ENCODE assay signal across 8 cellular contexts in the genomic region with DNA sequence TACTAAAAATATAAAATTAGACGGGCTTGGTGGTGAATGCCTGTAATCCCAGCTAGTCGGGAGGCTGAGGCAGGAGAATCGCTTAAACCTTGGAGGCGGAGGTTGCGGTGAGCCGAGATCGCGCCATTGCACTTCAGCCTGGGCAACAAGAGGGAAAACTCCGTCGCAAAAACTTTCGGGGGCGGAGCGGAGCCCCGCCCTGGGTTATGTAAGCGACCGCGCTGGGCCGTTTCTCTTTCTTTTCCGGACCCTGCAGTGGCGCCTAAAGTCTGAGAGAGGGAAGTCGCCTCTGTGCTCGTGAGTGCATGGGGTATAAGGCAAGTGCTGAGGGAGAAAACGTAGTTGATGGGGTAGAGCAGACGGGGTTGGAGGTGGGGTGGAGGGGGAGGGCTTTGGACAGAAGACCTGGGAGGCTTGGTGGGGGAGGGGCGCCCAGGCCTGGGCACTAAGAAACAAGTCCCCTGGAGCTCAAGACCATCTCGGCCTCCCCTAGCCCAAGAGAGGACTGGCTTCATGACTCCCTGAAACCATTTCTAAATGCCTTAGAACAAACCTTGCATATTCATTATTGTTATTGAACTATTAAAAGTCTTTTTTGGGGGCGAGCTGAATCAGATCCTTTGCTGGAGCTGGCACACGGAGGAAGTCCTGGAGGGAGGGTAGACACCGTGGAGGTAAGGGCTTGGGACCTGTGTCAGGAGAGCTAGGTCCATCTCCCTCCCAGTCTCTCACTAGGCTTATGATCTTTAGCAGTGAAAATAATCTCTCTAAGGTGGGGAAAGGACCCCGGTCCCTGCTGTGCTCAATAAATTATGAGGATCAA. TPM values are rescaled to one million over a fixed set of nuclear protein-coding genes. Genes with fewer than 3 reads are reported as not detected.
A peak's percentile ranks its signal among the peaks of the same experiment; 100 is the strongest.
DNase-seq lines count a peak whose midpoint lies in the region; ATAC-seq and TF ChIP-seq lines count a peak whose summit lies in the region.

No MANE protein-coding gene starts in this region.

- peaks cover 59% of the 10 kb centered on the region for H3K79me2 ChIP-seq in DND-41 (ENCODE audit: insufficient read depth, low read length)

- H4K20me1 ChIP-seq in DND-41 (ENCODE audit: insufficient read depth, low read length): peaks cover 37% of the 10 kb centered on the region

- WGBS in sigmoid colon, 2 donors: 1 to 3% methylated on average over 30 of the region's 30 CpGs

- peaks cover 2% of the 10 kb centered on the region; the same call in 1 of the 2 replicates for H3K36me3 ChIP-seq in DND-41 (ENCODE audit: insufficient read depth, low read length)
- H3K36me3 ChIP-seq in sigmoid colon: no peaks in the 10 kb centered on the region

- ATAC-seq in DND-41 (ENCODE audit: insufficient read depth, low read depth) (peak; percentile 60), HG02973 (IDR thresholded peaks at IDR 0.05; ENCODE audit: unreplicated experiment) (peak; percentile 39)

- peak overlapping the region; percentile 85 for H2AFZ ChIP-seq in DND-41 (ENCODE audit: low read depth, low read length)

- H3K4me1 ChIP-seq in DND-41 (ENCODE audit: insufficient read depth, low read length): peaks cover 67% of the 10 kb centered on the region
- H3K4me1 ChIP-seq in sigmoid colon: peaks cover 0 to 62% (median 47%) of the 10 kb centered on the region in 4 donors

- intact Hi-C loops in sigmoid colon (cut with DNase I): loop anchor here (5.0 kb wide), 1 partner anchor 147 kb away; the partner anchor contains the start of genes ATP6V1G2 and NFKBIL1

- H3K27ac ChIP-seq in DND-41 (ENCODE audit: low read length) (peak overlapping the region; percentile 90), sigmoid colon (peak overlapping the region; percentile 97 to 100 (median 98))

- DNase-seq in DND-41: peak; percentile 85
- peak; percentile 41 for DNase-seq in SW480 (ENCODE audit: low spot score)
- peak; percentile 37 for DNase-seq in amniotic epithelial cell (ENCODE audit: low read depth)
- peak; percentile 35 for DNase-seq in hepatic stellate cell (ENCODE audit: low spot score)
- peak; percentile 91 for DNase-seq in sigmoid colon
- no peak for DNase-seq in NCI-H128 (lab: John Stamatoyannopoulos, UW; ENCODE audit: unreplicated experiment)
- DNase-seq in NCI-H1694 treated with DMSO at 0.1 percent for 48 hours (lab: John Stamatoyannopoulos, UW): no peak

- peak overlapping the region; percentile 56 to 79 for H3K4me3 ChIP-seq in DND-41 (ENCODE audit: low read depth in 1 of 2, low read length in 2 of 2)
- H3K4me3 ChIP-seq in sigmoid colon: peak overlapping the region; percentile 67 to 84 (median 74)

- H3K9ac ChIP-seq in DND-41 (ENCODE audit: low read depth, low read length): peak overlapping the region; percentile 85

- peak overlapping the region; percentile 79 for H3K4me2 ChIP-seq in DND-41 (ENCODE audit: insufficient read depth, low read length)

- H3K27me3 ChIP-seq in DND-41 (ENCODE audit: insufficient read depth, low read length, poor library complexity): no peaks in the 10 kb centered on the region
- no peaks in the 10 kb centered on the region for H3K27me3 ChIP-seq in sigmoid colon

- peak; percentile 23 to 36 for TF ChIP-seq POLR2A in sigmoid colon (IDR thresholded peaks at IDR 0.05)

- H3K9me3 ChIP-seq in DND-41 (ENCODE audit: insufficient read depth, low read length, severe bottlenecking) (no peaks in the 10 kb centered on the region), sigmoid colon (no peaks in the 10 kb centered on the region)

- TF ChIP-seq CTCF in DND-41 (IDR thresholded peaks at IDR 0.05; ENCODE audit: borderline replicate concordance, extremely low read depth, low read length, poor library complexity, severe bottlenecking) (no peak), sigmoid colon (IDR thresholded peaks at IDR 0.05) (no peak)

- no peak for TF ChIP-seq EP300 in sigmoid colon (IDR thresholded peaks at IDR 0.05)

RNA-seq across cellular contexts. Expression of gene MICA, which starts 2.7 kb away (rescaled TPM):
- total RNA-seq in sigmoid colon: 10 to 100 TPM; 18.6 to 46.5 (median 27.2) TPM
- polyA plus RNA-seq in sigmoid colon: 10 to 100 TPM; 13.2 to 24.0 (median 20.3) TPM

RNA-seq across cellular contexts. Expression of gene HLA-B, which starts 43.7 kb away (rescaled TPM):
- total RNA-seq in sigmoid colon: 100 to 1,000 TPM; 346 to 491 (median 365) TPM
- 1,000 to 10,000 TPM in 2 of 3 donors, 100 to 1,000 TPM in 1; 279 to 3,047 (median 1,275) TPM for polyA plus RNA-seq in sigmoid colon

Comparison
In these comparisons a context has a peak if more than half of its experiments do, and no peak if none do; other contexts are left out.
1. DNase-seq: peak in DND-41 (single experiment), SW480 (single experiment), amniotic epithelial cell (single experiment), hepatic stellate cell (single experiment) and sigmoid colon (single experiment); none in NCI-H128 (single experiment) and NCI-H1694 treated with DMSO at 0.1 percent for 48 hours (single experiment).